16 cellular contexts compared by ENCODE assay signal in the genomic region with DNA sequence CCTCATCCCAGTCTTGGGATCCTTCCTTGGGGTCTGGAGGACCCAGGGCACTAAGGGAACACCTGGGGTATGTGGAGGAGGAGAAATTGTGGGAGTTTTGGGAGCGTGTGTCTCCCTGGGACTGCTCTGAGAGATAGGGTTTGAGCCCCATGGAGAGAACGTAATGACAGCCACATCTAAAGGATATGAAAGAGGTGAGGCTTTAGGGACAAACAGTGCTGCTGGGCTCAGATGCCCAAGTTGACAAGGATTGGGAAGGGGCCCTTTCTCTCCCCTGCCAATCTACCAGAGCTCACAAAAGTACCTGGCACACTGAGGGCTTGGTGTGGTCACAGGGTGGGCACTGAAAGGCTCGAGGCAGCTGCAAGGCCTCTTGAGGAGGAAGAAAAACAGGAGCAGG. TPM values are rescaled to one million over a fixed set of nuclear protein-coding genes. Genes with fewer than 3 reads are reported as not detected.
DNase-seq lines count a peak whose midpoint lies in the region; TF ChIP-seq lines count a peak whose summit lies in the region.
"Had no signal": no experiment of that assay in that cellular context is flagged by ENCODE, and none has a peak within 500 bp of the region (broad histone marks: within the 10 kb centered on the region; RNA-seq: fewer than 3 reads in every experiment).

No MANE protein-coding gene starts in this region.

- no peak overlapping the region for H3K9ac ChIP-seq in H9 (ENCODE audit: extremely low read depth, insufficient read length, low read length)
- no peak overlapping the region for H3K9ac ChIP-seq in adipocyte (ENCODE audit: low read length)

- H2BK120ac ChIP-seq in H9 (ENCODE audit: low read depth, low read length, poor library complexity, severe bottlenecking), result no peak overlapping the region

- H3K4me1 ChIP-seq in H9 (ENCODE audit: insufficient read depth, low read length) (no peaks in the 10 kb centered on the region), adipocyte (ENCODE audit: control insufficient read depth, insufficient read depth, low read length) (peaks cover 23% of the 10 kb centered on the region), osteoblast (ENCODE audit: insufficient read depth, low read length) (peaks cover 33% of the 10 kb centered on the region)

- H4K20me1 ChIP-seq in H9 (ENCODE audit: control insufficient read depth, insufficient read depth, insufficient read length) (no peaks in the 10 kb centered on the region), osteoblast (ENCODE audit: insufficient read depth, low read length) (no peaks in the 10 kb centered on the region)

- no CpG with 5 or more reads among the region's 3 CpGs for WGBS in H9 (ENCODE audit: extremely low coverage, insufficient read length, low lambda C conversion rate)

- H3K4me2 ChIP-seq in H9 (ENCODE audit: insufficient read depth, insufficient read length, low read length), result no peak overlapping the region
- H3K4me2 ChIP-seq in osteoblast (ENCODE audit: insufficient read depth, low read length), result no peak overlapping the region

- no peak for TF ChIP-seq CTCF in H9 (conservative IDR thresholded peaks at IDR 0.05)
- no peak for TF ChIP-seq CTCF in osteoblast (IDR thresholded peaks at IDR 0.05; ENCODE audit: extremely low read depth, low read depth, low read length)

- no peak overlapping the region for H2AFZ ChIP-seq in H9 (ENCODE audit: low read length)
- no peak overlapping the region for H2AFZ ChIP-seq in osteoblast (ENCODE audit: low read length)

- H3K23ac ChIP-seq in H9 (ENCODE audit: insufficient read length, low read depth, low read length), result no peak overlapping the region

- H4K8ac ChIP-seq in H9 (replicated peaks; ENCODE audit: insufficient read length, low read depth, low read length), result no peak overlapping the region

- H3K14ac ChIP-seq in H9 (ENCODE audit: insufficient read depth, low read length), result no peak overlapping the region

- no peak overlapping the region for H2BK5ac ChIP-seq in H9 (ENCODE audit: insufficient read length, low read length)

- H2BK15ac ChIP-seq in H9 (ENCODE audit: low read depth, low read length), result no peak overlapping the region

- H3K79me2 ChIP-seq in H9 (ENCODE audit: insufficient read depth, low read length) (no peaks in the 10 kb centered on the region), osteoblast (ENCODE audit: insufficient read depth, low read length) (no peaks in the 10 kb centered on the region)

- no peaks in the 10 kb centered on the region; the same call in 1 of the 2 replicates for H3K27me3 Mint-ChIP-seq in H9 (ENCODE audit: low read depth)

- H3T11ph ChIP-seq in H9 (ENCODE audit: low read length), result no peak overlapping the region

- H3K4me3 Mint-ChIP-seq in H9, result no peak overlapping the region

- no peak for DNase-seq in H9
- no peak for DNase-seq in adipocyte (ENCODE audit: low read depth)
- DNase-seq in osteoblast (ENCODE audit: insufficient read length, low spot score, missing footprints), result no peak
- peak; percentile 22 for DNase-seq in ureter (ENCODE audit: low spot score)
- no peak for DNase-seq in T1000 (lab: John Stamatoyannopoulos, UW)
- DNase-seq in SW480 (ENCODE audit: low spot score), result no peak
- DNase-seq in stimulated activated naive CD4-positive, alpha-beta T cell treated with Interleukin-2 at 50 U/mL for 16 hours (lab: John Stamatoyannopoulos, UW), result no peak
- DNase-seq: C1 segment of cervical spinal cord, DMS79, MV-4-11, NCI-H187, NCI-H2107, NCI-H524, NCI-H82, SIG-M5 had no signal

- H3K4me3 ChIP-seq in adipocyte (ENCODE audit: low read length) (peak overlapping the region; percentile 53), osteoblast (ENCODE audit: insufficient read depth, low read length) (no peak overlapping the region)

- no peak overlapping the region for H3K56ac ChIP-seq in H9 (ENCODE audit: insufficient read length, low read depth, low read length)

- H3K23me2 ChIP-seq in H9 (ENCODE audit: insufficient read length, low read depth, low read length, poor library complexity, severe bottlenecking), result no peaks in the 10 kb centered on the region

- no peaks in the 10 kb centered on the region for H3K36me3 Mint-ChIP-seq in H9 (ENCODE audit: insufficient read depth in 1 of 3, low read depth in 3 of 3)

- no peaks in the 10 kb centered on the region for H3K9me3 Mint-ChIP-seq in H9

- H3K27ac Mint-ChIP-seq in H9, result peak overlapping the region in 2 of 3 experiments; percentile 53 to 82; a peak in 1 of 7 replicates

- H2BK20ac ChIP-seq in H9 (ENCODE audit: low read depth, low read length, poor library complexity, severe bottlenecking), result no peak overlapping the region

- H4K91ac ChIP-seq in H9 (ENCODE audit: insufficient read length, low read depth, low read length), result no peak overlapping the region

- no peak overlapping the region for H3K18ac ChIP-seq in H9 (ENCODE audit: insufficient read length, low read depth, low read length)

- H4K5ac ChIP-seq in H9 (ENCODE audit: insufficient read length, low read depth, low read length), result no peak overlapping the region

- no peak overlapping the region for H3K4ac ChIP-seq in H9 (ENCODE audit: low read depth, low read length)

- no peaks in the 10 kb centered on the region for H3K79me1 ChIP-seq in H9 (ENCODE audit: insufficient read depth, low read depth, low read length, poor library complexity, severe bottlenecking)

- 0 out of 4 replicates have a peak, but pooled peaks cover 2 to 3% of the 10 kb centered on the region in 2 experiments for H3K4me1 Mint-ChIP-seq in H9

- H3K27me3 ChIP-seq in H9 (ENCODE audit: insufficient read depth, low read length) (no peaks in the 10 kb centered on the region), adipocyte (replicated peaks; ENCODE audit: control insufficient read depth, insufficient read depth, low read length) (peaks cover 21% of the 10 kb centered on the region), osteoblast (ENCODE audit: insufficient read depth, low read length) (no peaks in the 10 kb centered on the region)

- no peak overlapping the region for H2AK5ac ChIP-seq in H9 (ENCODE audit: insufficient read length, low read length)

- H2BK12ac ChIP-seq in H9 (ENCODE audit: insufficient read length, low read depth, low read length), result no peak overlapping the region

- H3K27ac ChIP-seq in H9 (ENCODE audit: insufficient read length, low read depth, low read length) (no peak overlapping the region), osteoblast (ENCODE audit: low read depth, low read length) (peak overlapping the region; percentile 35)

- H3K9me3 ChIP-seq in H9 (ENCODE audit: control insufficient read depth, low read depth, low read length) (no peaks in the 10 kb centered on the region), adipocyte (ENCODE audit: control insufficient read depth, low read length) (no peaks in the 10 kb centered on the region), osteoblast (ENCODE audit: low read depth, low read length) (no peaks in the 10 kb centered on the region)

- H3K36me3 ChIP-seq in adipocyte (ENCODE audit: control insufficient read depth, insufficient read depth, low read length, severe bottlenecking) (no peaks in the 10 kb centered on the region), osteoblast (ENCODE audit: insufficient read depth, low read length) (no peaks in the 10 kb centered on the region)

RNA-seq across cellular contexts. Expression of gene STARD5, which starts 13.3 kb away (rescaled TPM):
- total RNA-seq in H9 (2021) (2.3 and 2.4 TPM in 2 replicates), osteoblast (5.9 and 6.5 TPM in 2 replicates), ureter (17.5 TPM)

RNA-seq across cellular contexts. Expression of gene TMC3, which starts 36.8 kb away (rescaled TPM):
- total RNA-seq in H9 (2021) (not detected in 2 replicates), osteoblast (not detected in 2 replicates), ureter (1.4 TPM)
- total RNA-seq: H4 had no signal
